In genomic region chr1:93616221-93616995, GRCh38 we compare ENCODE assay signal across 8 cellular contexts.
A peak's percentile ranks its signal among the peaks of the same experiment; 100 is the strongest.
DNase-seq lines count a peak whose midpoint lies in the region; ATAC-seq and TF ChIP-seq lines count a peak whose summit lies in the region.

No MANE protein-coding gene starts in this region.

- no peaks in the 10 kb centered on the region for H3K9me3 Mint-ChIP-seq in WTC11
- no peaks in the 10 kb centered on the region for H3K9me3 Mint-ChIP-seq in stimulated activated naive B cell treated with anti-CD40 and anti-IgM and Interleukin-4, amounts not matched to agents 10 μg/mL and 1 μg/mL and 100 μg/mL, for 72 hours

- H3K4me3 Mint-ChIP-seq in WTC11, result peak overlapping the region; percentile 24; the same call in 1 of the 2 replicates
- peak overlapping the region in 1 of 2 donors; percentile 13 for H3K4me3 Mint-ChIP-seq in stimulated activated naive B cell treated with anti-CD40 and anti-IgM and Interleukin-4, amounts not matched to agents 10 μg/mL and 1 μg/mL and 100 μg/mL, for 72 hours

- H3K4me1 ChIP-seq in iPS-20b (ENCODE audit: insufficient read depth, low read length), result peaks cover 48% of the 10 kb centered on the region

- DNase-seq in NCI-H1092 (lab: John Stamatoyannopoulos, UW) (peak; percentile 56), WTC11 (ENCODE audit: low spot score) (no peak), kidney glomerular epithelial cell (lab: John Stamatoyannopoulos, UW) (no peak)
- no peak for DNase-seq in stimulated activated naive B cell treated with anti-CD40 and anti-IgM and Interleukin-4, amounts not matched to agents 10 μg/mL and 1 μg/mL and 100 μg/mL, for 72 hours

- peak; percentile 27 for ATAC-seq in WTC11
- no peak for ATAC-seq in stimulated activated naive B cell treated with anti-CD40 and anti-IgM and Interleukin-4, amounts not matched to agents 10 μg/mL and 1 μg/mL and 100 μg/mL, for 72 hours (replicated peaks)
- no peak for ATAC-seq in HG02763 (IDR thresholded peaks at IDR 0.05; ENCODE audit: unreplicated experiment)
- no peak for ATAC-seq in HG03097 (IDR thresholded peaks at IDR 0.05; ENCODE audit: low FRiP score, unreplicated experiment)
- no peak for ATAC-seq in HG03520 (IDR thresholded peaks at IDR 0.05; ENCODE audit: unreplicated experiment)

- H3K4me3 ChIP-seq in iPS-20b (ENCODE audit: low read length), result peak overlapping the region; percentile 10; the same call in 1 of the 2 replicates

- no peaks in the 10 kb centered on the region for H3K9me3 ChIP-seq in iPS-20b (ENCODE audit: insufficient read depth, low read depth, low read length)

- CTCF ChIA-PET in WTC11 (lab: Charles Lee), result interaction anchor here (0.5 to 5.4 kb wide), 6 partner anchors 13 to 479 kb away, joined by 3 to 34 read pairs (median 7); no protein-coding TSS in a partner anchor

- H3K36me3 Mint-ChIP-seq in WTC11, result no peaks in the 10 kb centered on the region
- H3K36me3 Mint-ChIP-seq in stimulated activated naive B cell treated with anti-CD40 and anti-IgM and Interleukin-4, amounts not matched to agents 10 μg/mL and 1 μg/mL and 100 μg/mL, for 72 hours, result peaks cover 45 to 77% of the 10 kb centered on the region in 2 donors

- TF ChIP-seq CTCF in WTC11 (IDR thresholded peaks at IDR 0.05), result no peak

- H3K4me1 Mint-ChIP-seq in WTC11, result peaks cover 73% of the 10 kb centered on the region
- peaks cover 67 to 96% of the 10 kb centered on the region in 2 donors for H3K4me1 Mint-ChIP-seq in stimulated activated naive B cell treated with anti-CD40 and anti-IgM and Interleukin-4, amounts not matched to agents 10 μg/mL and 1 μg/mL and 100 μg/mL, for 72 hours

- H3K9ac ChIP-seq in iPS-20b (ENCODE audit: low read depth, low read length), result peak overlapping the region; percentile 37; the same call in 1 of the 2 replicates

- no peaks in the 10 kb centered on the region for H3K36me3 ChIP-seq in iPS-20b (ENCODE audit: insufficient read depth, low read depth, low read length)

- H3K27me3 Mint-ChIP-seq in WTC11 (ENCODE audit: low read depth), result no peaks in the 10 kb centered on the region
- no peaks in the 10 kb centered on the region for H3K27me3 Mint-ChIP-seq in stimulated activated naive B cell treated with anti-CD40 and anti-IgM and Interleukin-4, amounts not matched to agents 10 μg/mL and 1 μg/mL and 100 μg/mL, for 72 hours

- no peaks in the 10 kb centered on the region for H3K27me3 ChIP-seq in iPS-20b (ENCODE audit: insufficient read depth, low read length)

- peak overlapping the region; percentile 34 for H3K27ac ChIP-seq in iPS-20b (ENCODE audit: low read length)

- POLR2A ChIA-PET in WTC11 (lab: Charles Lee), result no interaction called here

- peak overlapping the region; percentile 71 for H3K27ac Mint-ChIP-seq in WTC11
- H3K27ac Mint-ChIP-seq in stimulated activated naive B cell treated with anti-CD40 and anti-IgM and Interleukin-4, amounts not matched to agents 10 μg/mL and 1 μg/mL and 100 μg/mL, for 72 hours, result peak overlapping the region; percentile 85

TF ChIP-seq in WTC11, 78 proteins besides CTCF, POLR2A, EP300 and RAD21:
- TF ChIP-seq SOX15 (CRISPR knock-in tag; IDR thresholded peaks at IDR 0.05), result no peak
- TF ChIP-seq, protein P1, sequence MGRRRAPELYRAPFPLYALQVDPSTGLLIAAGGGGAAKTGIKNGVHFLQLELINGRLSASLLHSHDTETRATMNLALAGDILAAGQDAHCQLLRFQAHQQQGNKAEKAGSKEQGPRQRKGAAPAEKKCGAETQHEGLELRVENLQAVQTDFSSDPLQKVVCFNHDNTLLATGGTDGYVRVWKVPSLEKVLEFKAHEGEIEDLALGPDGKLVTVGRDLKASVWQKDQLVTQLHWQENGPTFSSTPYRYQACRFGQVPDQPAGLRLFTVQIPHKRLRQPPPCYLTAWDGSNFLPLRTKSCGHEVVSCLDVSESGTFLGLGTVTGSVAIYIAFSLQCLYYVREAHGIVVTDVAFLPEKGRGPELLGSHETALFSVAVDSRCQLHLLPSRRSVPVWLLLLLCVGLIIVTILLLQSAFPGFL (CRISPR knock-in tag; IDR thresholded peaks at IDR 0.05; ENCODE audit: borderline replicate concordance), result no peak
- no peak for TF ChIP-seq ATF2 (CRISPR knock-in tag; IDR thresholded peaks at IDR 0.05; ENCODE audit: borderline replicate concordance, low read depth)
- TF ChIP-seq IRF2 (CRISPR knock-in tag; IDR thresholded peaks at IDR 0.05; ENCODE audit: borderline replicate concordance, low read depth), result no peak
- TF ChIP-seq, protein P2, sequence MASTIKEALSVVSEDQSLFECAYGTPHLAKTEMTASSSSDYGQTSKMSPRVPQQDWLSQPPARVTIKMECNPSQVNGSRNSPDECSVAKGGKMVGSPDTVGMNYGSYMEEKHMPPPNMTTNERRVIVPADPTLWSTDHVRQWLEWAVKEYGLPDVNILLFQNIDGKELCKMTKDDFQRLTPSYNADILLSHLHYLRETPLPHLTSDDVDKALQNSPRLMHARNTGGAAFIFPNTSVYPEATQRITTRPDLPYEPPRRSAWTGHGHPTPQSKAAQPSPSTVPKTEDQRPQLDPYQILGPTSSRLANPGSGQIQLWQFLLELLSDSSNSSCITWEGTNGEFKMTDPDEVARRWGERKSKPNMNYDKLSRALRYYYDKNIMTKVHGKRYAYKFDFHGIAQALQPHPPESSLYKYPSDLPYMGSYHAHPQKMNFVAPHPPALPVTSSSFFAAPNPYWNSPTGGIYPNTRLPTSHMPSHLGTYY (CRISPR knock-in tag; IDR thresholded peaks at IDR 0.05), result no peak
- TF ChIP-seq IRF1 (CRISPR knock-in tag; IDR thresholded peaks at IDR 0.05), result no peak
- no peak for TF ChIP-seq USF1 (CRISPR knock-in tag; IDR thresholded peaks at IDR 0.05)
- TF ChIP-seq TP53 (CRISPR knock-in tag; IDR thresholded peaks at IDR 0.05), result no peak
- TF ChIP-seq, protein P3, sequence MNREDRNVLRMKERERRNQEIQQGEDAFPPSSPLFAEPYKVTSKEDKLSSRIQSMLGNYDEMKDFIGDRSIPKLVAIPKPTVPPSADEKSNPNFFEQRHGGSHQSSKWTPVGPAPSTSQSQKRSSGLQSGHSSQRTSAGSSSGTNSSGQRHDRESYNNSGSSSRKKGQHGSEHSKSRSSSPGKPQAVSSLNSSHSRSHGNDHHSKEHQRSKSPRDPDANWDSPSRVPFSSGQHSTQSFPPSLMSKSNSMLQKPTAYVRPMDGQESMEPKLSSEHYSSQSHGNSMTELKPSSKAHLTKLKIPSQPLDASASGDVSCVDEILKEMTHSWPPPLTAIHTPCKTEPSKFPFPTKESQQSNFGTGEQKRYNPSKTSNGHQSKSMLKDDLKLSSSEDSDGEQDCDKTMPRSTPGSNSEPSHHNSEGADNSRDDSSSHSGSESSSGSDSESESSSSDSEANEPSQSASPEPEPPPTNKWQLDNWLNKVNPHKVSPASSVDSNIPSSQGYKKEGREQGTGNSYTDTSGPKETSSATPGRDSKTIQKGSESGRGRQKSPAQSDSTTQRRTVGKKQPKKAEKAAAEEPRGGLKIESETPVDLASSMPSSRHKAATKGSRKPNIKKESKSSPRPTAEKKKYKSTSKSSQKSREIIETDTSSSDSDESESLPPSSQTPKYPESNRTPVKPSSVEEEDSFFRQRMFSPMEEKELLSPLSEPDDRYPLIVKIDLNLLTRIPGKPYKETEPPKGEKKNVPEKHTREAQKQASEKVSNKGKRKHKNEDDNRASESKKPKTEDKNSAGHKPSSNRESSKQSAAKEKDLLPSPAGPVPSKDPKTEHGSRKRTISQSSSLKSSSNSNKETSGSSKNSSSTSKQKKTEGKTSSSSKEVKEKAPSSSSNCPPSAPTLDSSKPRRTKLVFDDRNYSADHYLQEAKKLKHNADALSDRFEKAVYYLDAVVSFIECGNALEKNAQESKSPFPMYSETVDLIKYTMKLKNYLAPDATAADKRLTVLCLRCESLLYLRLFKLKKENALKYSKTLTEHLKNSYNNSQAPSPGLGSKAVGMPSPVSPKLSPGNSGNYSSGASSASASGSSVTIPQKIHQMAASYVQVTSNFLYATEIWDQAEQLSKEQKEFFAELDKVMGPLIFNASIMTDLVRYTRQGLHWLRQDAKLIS (CRISPR knock-in tag; IDR thresholded peaks at IDR 0.05; ENCODE audit: borderline replicate concordance), result no peak
TF ChIP-seq in WTC11: peak in this region for 0.
